ENCODE assay signal across 1 cellular context in genomic region chr10:72364239-72364777, GRCh38.
TF ChIP-seq lines count a peak whose summit lies in the region.

No MANE protein-coding gene starts in this region.

TF ChIP-seq in GM12878, 131 proteins besides CTCF, POLR2A, EP300 and RAD21 (continued from another document):
- TF ChIP-seq ZNF687 (IDR thresholded peaks at IDR 0.05) (peak; percentile 54; the same call in 1 of the 2 replicates), ZNF622 (IDR thresholded peaks at IDR 0.05) (no peak), SMARCA5 (IDR thresholded peaks at IDR 0.05) (peak; percentile 47; the same call in 1 of the 2 replicates), SMC3 (IDR thresholded peaks at IDR 0.05; ENCODE audit: borderline replicate concordance, low read length) (peak; percentile 99), JUND (IDR thresholded peaks at IDR 0.05; ENCODE audit: low read depth, low read length) (no peak), BMI1 (IDR thresholded peaks at IDR 0.05; ENCODE audit: borderline replicate concordance) (no peak), HDGF (IDR thresholded peaks at IDR 0.05) (peak; percentile 85), ZBTB33 (IDR thresholded peaks at IDR 0.05) (no peak), IRF4 (IDR thresholded peaks at IDR 0.05; ENCODE audit: low read depth, low read length) (peak; percentile 70), HSF1 (IDR thresholded peaks at IDR 0.05; ENCODE audit: low read depth, low read length) (no peak), NR2C1 (IDR thresholded peaks at IDR 0.05) (no peak), SMAD1 (IDR thresholded peaks at IDR 0.05; ENCODE audit: low read depth, partially characterized antibody) (peak; percentile 98), ZBTB4 (CRISPR knock-in tag; IDR thresholded peaks at IDR 0.05) (no peak), PKNOX1 (IDR thresholded peaks at IDR 0.05) (no peak), SP1 (IDR thresholded peaks at IDR 0.05; ENCODE audit: low read depth, low read length) (no peak), TAF1 (IDR thresholded peaks at IDR 0.05; ENCODE audit: borderline replicate concordance, low read depth, low read length) (0 out of 2 replicates have a peak, but pooled peaks have one; percentile 35), SIX5 (IDR thresholded peaks at IDR 0.05; ENCODE audit: low read depth, low read length, severe bottlenecking) (no peak)
